ENCODE assay signal across 1 cellular context in the genomic region with DNA sequence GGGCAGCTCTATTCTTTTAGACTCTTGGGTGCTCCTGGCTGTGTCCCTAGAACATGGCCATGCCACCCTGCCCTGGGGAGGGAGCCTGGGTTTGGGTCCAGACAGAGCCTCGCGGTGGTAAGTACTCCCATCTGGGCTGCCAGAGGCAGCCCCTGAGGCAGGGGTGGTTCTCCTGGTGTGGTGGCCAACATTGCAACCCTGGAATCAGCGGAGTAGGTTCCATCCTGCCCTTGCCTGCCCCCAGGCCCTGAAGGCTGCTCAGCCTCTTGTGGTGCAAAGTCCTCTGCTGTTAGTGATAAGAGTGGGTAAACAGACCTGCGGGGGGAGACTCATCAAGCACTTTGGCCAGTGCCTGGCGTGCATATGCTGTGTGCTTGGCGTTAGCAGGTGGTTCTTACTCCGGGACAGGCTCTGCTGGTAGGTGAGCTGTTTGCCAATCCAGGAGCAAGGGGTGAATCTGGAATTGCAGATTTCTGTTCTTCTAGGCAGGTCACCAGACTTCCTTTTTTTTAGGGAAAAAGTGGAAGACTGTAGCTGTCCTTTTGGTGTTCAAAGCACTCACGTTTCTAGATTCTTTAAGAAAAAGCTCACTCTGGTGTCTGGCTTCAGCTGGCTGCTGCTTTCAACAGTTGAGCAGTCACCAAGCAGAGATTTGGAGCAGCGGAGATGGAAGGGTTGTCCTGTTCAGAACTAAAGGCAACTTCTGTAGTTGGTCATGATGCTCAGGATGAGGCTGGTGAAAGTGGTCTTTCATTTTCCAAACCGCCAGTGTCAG.
A peak's percentile ranks its signal among the peaks of the same experiment; 100 is the strongest.
TF ChIP-seq lines count a peak whose summit lies in the region.

No MANE protein-coding gene starts in this region.

TF ChIP-seq in HepG2, 621 proteins besides CTCF, POLR2A, EP300 and RAD21 (continued from another document and continues in another):
- TF ChIP-seq PAWR (CRISPR knock-in tag; IDR thresholded peaks at IDR 0.05; ENCODE audit: borderline replicate concordance) (peak; percentile 70; the same call in 1 of the 2 replicates), TARDBP (CRISPR knock-in tag; IDR thresholded peaks at IDR 0.05) (peak; percentile 99), RELA (CRISPR knock-in tag; IDR thresholded peaks at IDR 0.05) (0 out of 2 replicates have a peak, but pooled peaks have one; percentile 57), ONECUT2 (CRISPR knock-in tag; IDR thresholded peaks at IDR 0.05) (no peak), MYC (CRISPR knock-in tag; IDR thresholded peaks at IDR 0.05; ENCODE audit: borderline replicate concordance) (peak; percentile 96), ZNF616 (CRISPR knock-in tag; IDR thresholded peaks at IDR 0.05; ENCODE audit: low read depth) (no peak), ZNF432 (CRISPR knock-in tag; IDR thresholded peaks at IDR 0.05; ENCODE audit: borderline replicate concordance) (no peak), TBP (CRISPR knock-in tag; IDR thresholded peaks at IDR 0.05) (no peak), HDAC6 (IDR thresholded peaks at IDR 0.05; ENCODE audit: low read depth, low read length) (0 out of 2 replicates have a peak, but pooled peaks have one; percentile 51), ELF1 (CRISPR knock-in tag; IDR thresholded peaks at IDR 0.05) (peak; percentile 45; the same call in 1 of the 2 replicates), TMF1 (CRISPR knock-in tag; IDR thresholded peaks at IDR 0.05; ENCODE audit: low read depth) (no peak; the same call in 1 of the 2 replicates), MAFF (IDR thresholded peaks at IDR 0.05; ENCODE audit: low read depth, low read length) (0 out of 2 replicates have a peak, but pooled peaks have one; percentile 19), KLF15 (CRISPR knock-in tag; IDR thresholded peaks at IDR 0.05; ENCODE audit: borderline replicate concordance) (no peak), ZNF543 (CRISPR knock-in tag; IDR thresholded peaks at IDR 0.05) (peak; percentile 96), ZNF501 (CRISPR knock-in tag; IDR thresholded peaks at IDR 0.05) (peak; percentile 83; the same call in 1 of the 2 replicates), NR2F6 (IDR thresholded peaks at IDR 0.05) (peak; percentile 75), NR2F6 (CRISPR knock-in tag; IDR thresholded peaks at IDR 0.05) (peak; percentile 91), ZNF766 (CRISPR knock-in tag; IDR thresholded peaks at IDR 0.05; ENCODE audit: borderline replicate concordance) (0 out of 2 replicates have a peak, but pooled peaks have one; percentile 61), SP2 (CRISPR knock-in tag; IDR thresholded peaks at IDR 0.05) (peak; percentile 49), AKAP8 (CRISPR knock-in tag; IDR thresholded peaks at IDR 0.05) (peak; percentile 89), RBM22 (optimal IDR thresholded peaks at IDR 0.05; ENCODE audit: low read length) (peak; percentile 94), ZNF747 (CRISPR knock-in tag; IDR thresholded peaks at IDR 0.05; ENCODE audit: borderline replicate concordance) (peak; percentile 93; the same call in 1 of the 2 replicates), ZNF441 (CRISPR knock-in tag; IDR thresholded peaks at IDR 0.05; ENCODE audit: borderline replicate concordance) (peak; percentile 95), MIXL1 (CRISPR knock-in tag; IDR thresholded peaks at IDR 0.05) (peak; percentile 93), PAF1 (CRISPR knock-in tag; IDR thresholded peaks at IDR 0.05) (peak; percentile 82; the same call in 1 of the 2 replicates), MED1 (CRISPR knock-in tag; IDR thresholded peaks at IDR 0.05) (peak; percentile 97), MTA1 (CRISPR knock-in tag; IDR thresholded peaks at IDR 0.05; ENCODE audit: borderline replicate concordance) (peak; percentile 99), ZFP41 (CRISPR knock-in tag; IDR thresholded peaks at IDR 0.05; ENCODE audit: borderline replicate concordance) (0 out of 2 replicates have a peak, but pooled peaks have one; percentile 22), ZNF143 (CRISPR knock-in tag; IDR thresholded peaks at IDR 0.05) (peak; percentile 54), ZEB1 (IDR thresholded peaks at IDR 0.05; ENCODE audit: insufficient replicate concordance, low read depth) (peak; percentile 79), ZNF253 (CRISPR knock-in tag; IDR thresholded peaks at IDR 0.05; ENCODE audit: borderline replicate concordance) (no peak), IRF2 (CRISPR knock-in tag; IDR thresholded peaks at IDR 0.05) (peak; percentile 98), CC2D1A (CRISPR knock-in tag; IDR thresholded peaks at IDR 0.05) (0 out of 2 replicates have a peak, but pooled peaks have one; percentile 43), ZNF790 (CRISPR knock-in tag; IDR thresholded peaks at IDR 0.05; ENCODE audit: borderline replicate concordance) (no peak), CBX5 (CRISPR knock-in tag; IDR thresholded peaks at IDR 0.05; ENCODE audit: borderline replicate concordance) (peak; percentile 96), ELF4 (CRISPR knock-in tag; IDR thresholded peaks at IDR 0.05; ENCODE audit: borderline replicate concordance) (no peak), GTF3A (CRISPR knock-in tag; conservative IDR thresholded peaks at IDR 0.05) (peak; percentile 20; the same call in 1 of the 2 replicates), SP4 (CRISPR knock-in tag; IDR thresholded peaks at IDR 0.05) (0 out of 2 replicates have a peak, but pooled peaks have one; percentile 81), ZFP90 (CRISPR knock-in tag; IDR thresholded peaks at IDR 0.05; ENCODE audit: borderline replicate concordance) (peak; percentile 96), ZSCAN22 (CRISPR knock-in tag; IDR thresholded peaks at IDR 0.05) (0 out of 2 replicates have a peak, but pooled peaks have one; percentile 51), ZFP1 (CRISPR knock-in tag; IDR thresholded peaks at IDR 0.05) (peak; percentile 86; the same call in 1 of the 2 replicates), KAT7 (CRISPR knock-in tag; IDR thresholded peaks at IDR 0.05; ENCODE audit: borderline replicate concordance) (peak; percentile 74; the same call in 1 of the 2 replicates)
- TF ChIP-seq, protein P1, sequence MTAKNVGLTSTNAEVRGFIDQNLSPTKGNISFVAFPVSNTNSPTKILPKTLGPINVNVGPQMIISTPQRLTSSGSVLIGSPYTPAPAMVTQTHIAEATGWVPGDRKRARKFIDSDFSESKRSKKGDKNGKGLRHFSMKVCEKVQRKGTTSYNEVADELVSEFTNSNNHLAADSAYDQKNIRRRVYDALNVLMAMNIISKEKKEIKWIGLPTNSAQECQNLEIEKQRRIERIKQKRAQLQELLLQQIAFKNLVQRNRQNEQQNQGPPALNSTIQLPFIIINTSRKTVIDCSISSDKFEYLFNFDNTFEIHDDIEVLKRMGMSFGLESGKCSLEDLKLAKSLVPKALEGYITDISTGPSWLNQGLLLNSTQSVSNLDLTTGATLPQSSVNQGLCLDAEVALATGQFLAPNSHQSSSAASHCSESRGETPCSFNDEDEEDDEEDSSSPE (CRISPR knock-in tag; IDR thresholded peaks at IDR 0.05): peak; percentile 88
- TF ChIP-seq, protein P2, sequence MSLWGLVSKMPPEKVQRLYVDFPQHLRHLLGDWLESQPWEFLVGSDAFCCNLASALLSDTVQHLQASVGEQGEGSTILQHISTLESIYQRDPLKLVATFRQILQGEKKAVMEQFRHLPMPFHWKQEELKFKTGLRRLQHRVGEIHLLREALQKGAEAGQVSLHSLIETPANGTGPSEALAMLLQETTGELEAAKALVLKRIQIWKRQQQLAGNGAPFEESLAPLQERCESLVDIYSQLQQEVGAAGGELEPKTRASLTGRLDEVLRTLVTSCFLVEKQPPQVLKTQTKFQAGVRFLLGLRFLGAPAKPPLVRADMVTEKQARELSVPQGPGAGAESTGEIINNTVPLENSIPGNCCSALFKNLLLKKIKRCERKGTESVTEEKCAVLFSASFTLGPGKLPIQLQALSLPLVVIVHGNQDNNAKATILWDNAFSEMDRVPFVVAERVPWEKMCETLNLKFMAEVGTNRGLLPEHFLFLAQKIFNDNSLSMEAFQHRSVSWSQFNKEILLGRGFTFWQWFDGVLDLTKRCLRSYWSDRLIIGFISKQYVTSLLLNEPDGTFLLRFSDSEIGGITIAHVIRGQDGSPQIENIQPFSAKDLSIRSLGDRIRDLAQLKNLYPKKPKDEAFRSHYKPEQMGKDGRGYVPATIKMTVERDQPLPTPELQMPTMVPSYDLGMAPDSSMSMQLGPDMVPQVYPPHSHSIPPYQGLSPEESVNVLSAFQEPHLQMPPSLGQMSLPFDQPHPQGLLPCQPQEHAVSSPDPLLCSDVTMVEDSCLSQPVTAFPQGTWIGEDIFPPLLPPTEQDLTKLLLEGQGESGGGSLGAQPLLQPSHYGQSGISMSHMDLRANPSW (CRISPR knock-in tag; IDR thresholded peaks at IDR 0.05; ENCODE audit: borderline replicate concordance): peak; percentile 95
- TF ChIP-seq, protein P3, sequence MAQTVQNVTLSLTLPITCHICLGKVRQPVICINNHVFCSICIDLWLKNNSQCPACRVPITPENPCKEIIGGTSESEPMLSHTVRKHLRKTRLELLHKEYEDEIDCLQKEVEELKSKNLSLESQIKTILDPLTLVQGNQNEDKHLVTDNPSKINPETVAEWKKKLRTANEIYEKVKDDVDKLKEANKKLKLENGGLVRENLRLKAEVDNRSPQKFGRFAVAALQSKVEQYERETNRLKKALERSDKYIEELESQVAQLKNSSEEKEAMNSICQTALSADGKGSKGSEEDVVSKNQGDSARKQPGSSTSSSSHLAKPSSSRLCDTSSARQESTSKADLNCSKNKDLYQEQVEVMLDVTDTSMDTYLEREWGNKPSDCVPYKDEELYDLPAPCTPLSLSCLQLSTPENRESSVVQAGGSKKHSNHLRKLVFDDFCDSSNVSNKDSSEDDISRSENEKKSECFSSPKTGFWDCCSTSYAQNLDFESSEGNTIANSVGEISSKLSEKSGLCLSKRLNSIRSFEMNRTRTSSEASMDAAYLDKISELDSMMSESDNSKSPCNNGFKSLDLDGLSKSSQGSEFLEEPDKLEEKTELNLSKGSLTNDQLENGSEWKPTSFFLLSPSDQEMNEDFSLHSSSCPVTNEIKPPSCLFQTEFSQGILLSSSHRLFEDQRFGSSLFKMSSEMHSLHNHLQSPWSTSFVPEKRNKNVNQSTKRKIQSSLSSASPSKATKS (CRISPR knock-in tag; IDR thresholded peaks at IDR 0.05): peak; percentile 92
- TF ChIP-seq, protein P4, sequence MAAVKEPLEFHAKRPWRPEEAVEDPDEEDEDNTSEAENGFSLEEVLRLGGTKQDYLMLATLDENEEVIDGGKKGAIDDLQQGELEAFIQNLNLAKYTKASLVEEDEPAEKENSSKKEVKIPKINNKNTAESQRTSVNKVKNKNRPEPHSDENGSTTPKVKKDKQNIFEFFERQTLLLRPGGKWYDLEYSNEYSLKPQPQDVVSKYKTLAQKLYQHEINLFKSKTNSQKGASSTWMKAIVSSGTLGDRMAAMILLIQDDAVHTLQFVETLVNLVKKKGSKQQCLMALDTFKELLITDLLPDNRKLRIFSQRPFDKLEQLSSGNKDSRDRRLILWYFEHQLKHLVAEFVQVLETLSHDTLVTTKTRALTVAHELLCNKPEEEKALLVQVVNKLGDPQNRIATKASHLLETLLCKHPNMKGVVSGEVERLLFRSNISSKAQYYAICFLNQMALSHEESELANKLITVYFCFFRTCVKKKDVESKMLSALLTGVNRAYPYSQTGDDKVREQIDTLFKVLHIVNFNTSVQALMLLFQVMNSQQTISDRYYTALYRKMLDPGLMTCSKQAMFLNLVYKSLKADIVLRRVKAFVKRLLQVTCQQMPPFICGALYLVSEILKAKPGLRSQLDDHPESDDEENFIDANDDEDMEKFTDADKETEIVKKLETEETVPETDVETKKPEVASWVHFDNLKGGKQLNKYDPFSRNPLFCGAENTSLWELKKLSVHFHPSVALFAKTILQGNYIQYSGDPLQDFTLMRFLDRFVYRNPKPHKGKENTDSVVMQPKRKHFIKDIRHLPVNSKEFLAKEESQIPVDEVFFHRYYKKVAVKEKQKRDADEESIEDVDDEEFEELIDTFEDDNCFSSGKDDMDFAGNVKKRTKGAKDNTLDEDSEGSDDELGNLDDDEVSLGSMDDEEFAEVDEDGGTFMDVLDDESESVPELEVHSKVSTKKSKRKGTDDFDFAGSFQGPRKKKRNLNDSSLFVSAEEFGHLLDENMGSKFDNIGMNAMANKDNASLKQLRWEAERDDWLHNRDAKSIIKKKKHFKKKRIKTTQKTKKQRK (IDR thresholded peaks at IDR 0.05; ENCODE audit: low read length): no peak
- TF ChIP-seq, protein P5, sequence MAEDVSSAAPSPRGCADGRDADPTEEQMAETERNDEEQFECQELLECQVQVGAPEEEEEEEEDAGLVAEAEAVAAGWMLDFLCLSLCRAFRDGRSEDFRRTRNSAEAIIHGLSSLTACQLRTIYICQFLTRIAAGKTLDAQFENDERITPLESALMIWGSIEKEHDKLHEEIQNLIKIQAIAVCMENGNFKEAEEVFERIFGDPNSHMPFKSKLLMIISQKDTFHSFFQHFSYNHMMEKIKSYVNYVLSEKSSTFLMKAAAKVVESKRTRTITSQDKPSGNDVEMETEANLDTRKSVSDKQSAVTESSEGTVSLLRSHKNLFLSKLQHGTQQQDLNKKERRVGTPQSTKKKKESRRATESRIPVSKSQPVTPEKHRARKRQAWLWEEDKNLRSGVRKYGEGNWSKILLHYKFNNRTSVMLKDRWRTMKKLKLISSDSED (CRISPR knock-in tag; IDR thresholded peaks at IDR 0.05): no peak
- TF ChIP-seq, protein P6, sequence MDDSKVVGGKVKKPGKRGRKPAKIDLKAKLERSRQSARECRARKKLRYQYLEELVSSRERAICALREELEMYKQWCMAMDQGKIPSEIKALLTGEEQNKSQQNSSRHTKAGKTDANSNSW (CRISPR knock-in tag; IDR thresholded peaks at IDR 0.05; ENCODE audit: borderline replicate concordance): no peak
- TF ChIP-seq, protein P7, sequence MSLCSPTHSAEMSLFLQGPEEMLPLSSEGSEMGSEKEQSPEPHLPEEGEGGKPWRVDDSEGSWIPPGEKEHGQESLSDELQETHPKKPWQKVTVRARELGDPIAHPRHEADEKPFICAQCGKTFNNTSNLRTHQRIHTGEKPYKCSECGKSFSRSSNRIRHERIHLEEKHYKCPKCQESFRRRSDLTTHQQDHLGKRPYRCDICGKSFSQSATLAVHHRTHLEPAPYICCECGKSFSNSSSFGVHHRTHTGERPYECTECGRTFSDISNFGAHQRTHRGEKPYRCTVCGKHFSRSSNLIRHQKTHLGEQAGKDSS (CRISPR knock-in tag; IDR thresholded peaks at IDR 0.05; ENCODE audit: borderline replicate concordance, low read depth): peak; percentile 91
- TF ChIP-seq, protein P8, sequence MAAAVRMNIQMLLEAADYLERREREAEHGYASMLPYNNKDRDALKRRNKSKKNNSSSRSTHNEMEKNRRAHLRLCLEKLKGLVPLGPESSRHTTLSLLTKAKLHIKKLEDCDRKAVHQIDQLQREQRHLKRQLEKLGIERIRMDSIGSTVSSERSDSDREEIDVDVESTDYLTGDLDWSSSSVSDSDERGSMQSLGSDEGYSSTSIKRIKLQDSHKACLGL (CRISPR knock-in tag; IDR thresholded peaks at IDR 0.05): peak; percentile 35; the same call in 1 of the 2 replicates
- TF ChIP-seq, protein P9, sequence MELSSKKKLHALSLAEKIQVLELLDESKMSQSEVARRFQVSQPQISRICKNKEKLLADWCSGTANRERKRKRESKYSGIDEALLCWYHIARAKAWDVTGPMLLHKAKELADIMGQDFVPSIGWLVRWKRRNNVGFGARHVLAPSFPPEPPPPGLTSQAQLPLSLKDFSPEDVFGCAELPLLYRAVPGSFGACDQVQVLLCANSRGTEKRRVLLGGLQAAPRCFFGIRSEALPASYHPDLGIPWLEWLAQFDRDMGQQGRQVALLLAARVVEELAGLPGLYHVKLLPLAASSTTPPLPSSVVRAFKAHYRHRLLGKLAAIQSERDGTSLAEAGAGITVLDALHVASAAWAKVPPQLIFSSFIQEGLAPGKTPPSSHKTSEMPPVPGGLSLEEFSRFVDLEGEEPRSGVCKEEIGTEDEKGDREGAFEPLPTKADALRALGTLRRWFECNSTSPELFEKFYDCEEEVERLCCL (CRISPR knock-in tag; IDR thresholded peaks at IDR 0.05; ENCODE audit: borderline replicate concordance): no peak
